2 cellular contexts compared by ENCODE assay signal in genomic region chr12:113445544-113446176, GRCh38.
TF ChIP-seq lines count a peak whose summit lies in the region.

No MANE protein-coding gene starts in this region.

TF ChIP-seq in SK-N-SH treated with all-trans-retinoic acid at 6 μM for 48 hours, 23 proteins besides CTCF, POLR2A, EP300 and RAD21 (continued from another document):
- TF ChIP-seq TSHZ2 (CRISPR knock-in tag; IDR thresholded peaks at IDR 0.05): no peak
- TF ChIP-seq TOX (CRISPR knock-in tag; IDR thresholded peaks at IDR 0.05; ENCODE audit: borderline replicate concordance): no peak
- TF ChIP-seq ZNF8 (CRISPR knock-in tag; IDR thresholded peaks at IDR 0.05): no peak
- no peak for TF ChIP-seq ZFP3 (CRISPR knock-in tag; IDR thresholded peaks at IDR 0.05)
- TF ChIP-seq RARB (CRISPR knock-in tag; IDR thresholded peaks at IDR 0.05): no peak
- TF ChIP-seq BACH2 (CRISPR knock-in tag; IDR thresholded peaks at IDR 0.05; ENCODE audit: borderline replicate concordance): no peak

TF ChIP-seq in SK-N-SH, 30 proteins besides CTCF, POLR2A, EP300 and RAD21 (continued from another document):
- no peak for TF ChIP-seq TAF1 (IDR thresholded peaks at IDR 0.05; ENCODE audit: borderline replicate concordance, low read depth, low read length)
TF ChIP-seq in SK-N-SH: peak in this region for 0.
